Comparison of ENCODE assay signal across 11 cellular contexts in the genomic region with DNA sequence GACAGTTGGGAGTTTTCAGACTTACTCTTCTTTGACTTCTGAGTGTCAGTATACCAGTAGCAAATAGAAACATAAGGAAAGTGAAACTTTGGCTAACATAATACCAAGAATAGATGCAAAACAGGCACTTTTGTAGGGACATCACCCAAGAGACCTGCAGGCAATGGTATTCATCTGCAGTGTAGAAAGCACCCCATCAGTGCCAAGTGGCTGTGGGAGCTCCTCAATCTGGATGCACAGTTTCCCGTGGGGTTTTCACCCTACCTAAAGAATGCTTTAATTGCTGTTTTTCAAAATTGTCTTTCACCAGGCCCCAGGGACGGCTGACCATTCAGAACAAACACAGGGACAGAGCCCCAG.
DNase-seq lines count a peak whose midpoint lies in the region; ATAC-seq and TF ChIP-seq lines count a peak whose summit lies in the region.
"Had no signal": no experiment of that assay in that cellular context is flagged by ENCODE, and none has a peak within 500 bp of the region (broad histone marks: within the 10 kb centered on the region; RNA-seq: fewer than 3 reads in every experiment).

No MANE protein-coding gene starts in this region.

- peaks cover 13% of the 10 kb centered on the region for H3K4me1 Mint-ChIP-seq in activated CD4-positive, alpha-beta T cell treated with anti-CD3 and anti-CD28 coated beads, Interleukin-2, amount 10 ng/mL, durations not matched to agents 24 days and 14 days
- peaks cover 9% of the 10 kb centered on the region for H3K4me1 Mint-ChIP-seq in activated naive CD8-positive, alpha-beta T cell treated with anti-CD3 and anti-CD28 coated beads, Interleukin-2, amount 50 U/mL, for 24 hours
- H3K4me1 Mint-ChIP-seq in stimulated activated effector memory CD8-positive, alpha-beta T cell treated with anti-CD3 and anti-CD28 coated beads, Interleukin-12 subunit alpha, Interleukin-12 subunit beta, amount 100 ng/mL, for 72 hours = peaks cover 6% of the 10 kb centered on the region

- peaks cover 21% of the 10 kb centered on the region for H3K27me3 Mint-ChIP-seq in activated CD4-positive, alpha-beta T cell treated with anti-CD3 and anti-CD28 coated beads, Interleukin-2, amount 10 ng/mL, durations not matched to agents 24 days and 14 days
- H3K27me3 Mint-ChIP-seq in activated naive CD8-positive, alpha-beta T cell treated with anti-CD3 and anti-CD28 coated beads, Interleukin-2, amount 50 U/mL, for 24 hours = peaks cover 57% of the 10 kb centered on the region

- H3K27ac ChIP-seq in brain microvascular endothelial cell = no peak overlapping the region
- no peak overlapping the region for H3K27ac ChIP-seq in left ventricle myocardium inferior (replicated peaks)

- H3K4me1 ChIP-seq in left ventricle myocardium inferior = peaks cover 9% of the 10 kb centered on the region
- H3K4me1 ChIP-seq: A549 had no signal

- in situ Hi-C loops in brain microvascular endothelial cell (cut with HindIII; ENCODE audit: low pct_ligation_motif_present, low sequenced_read_pairs) = no loop called here

- ATAC-seq in HG02885 (IDR thresholded peaks at IDR 0.05; ENCODE audit: poor library complexity, unreplicated experiment) = peak; percentile 47
- peak; percentile 64 for ATAC-seq in activated naive CD8-positive, alpha-beta T cell treated with anti-CD3 and anti-CD28 coated beads, Interleukin-2, amount 50 U/mL, for 24 hours
- ATAC-seq in stimulated activated effector memory CD8-positive, alpha-beta T cell treated with anti-CD3 and anti-CD28 coated beads, Interleukin-12 subunit alpha, Interleukin-12 subunit beta, amount 100 ng/mL, for 72 hours = peak; percentile 59

- peak; percentile 56 for DNase-seq in activated CD4-positive, alpha-beta T cell treated with anti-CD3 and anti-CD28 coated beads, Interleukin-2, amount 10 ng/mL, durations not matched to agents 24 days and 14 days
- DNase-seq in activated CD4-positive, alpha-beta T cell treated with anti-CD3 and anti-CD28 coated beads, Interleukin-2, amount 50 U/mL, for 1 hour = no peak
- no peak for DNase-seq in activated naive CD8-positive, alpha-beta T cell treated with anti-CD3 and anti-CD28 coated beads, Interleukin-2, amount 50 U/mL, for 24 hours
- DNase-seq in stimulated activated effector memory CD8-positive, alpha-beta T cell treated with anti-CD3 and anti-CD28 coated beads, Interleukin-12 subunit alpha, Interleukin-12 subunit beta, amount 100 ng/mL, for 72 hours (ENCODE audit: low spot score in 2 of 2) = no peak
- DNase-seq in brain microvascular endothelial cell (no peak), HuH-7 (ENCODE audit: low spot score) (no peak), left ventricle myocardium inferior (no peak)
- DNase-seq: NCI-H1436 had no signal

- no peaks in the 10 kb centered on the region for H3K9me3 Mint-ChIP-seq in activated CD4-positive, alpha-beta T cell treated with anti-CD3 and anti-CD28 coated beads, Interleukin-2, amount 10 ng/mL, durations not matched to agents 24 days and 14 days
- no peaks in the 10 kb centered on the region for H3K9me3 Mint-ChIP-seq in activated naive CD8-positive, alpha-beta T cell treated with anti-CD3 and anti-CD28 coated beads, Interleukin-2, amount 50 U/mL, for 24 hours
- H3K9me3 Mint-ChIP-seq in stimulated activated effector memory CD8-positive, alpha-beta T cell treated with anti-CD3 and anti-CD28 coated beads, Interleukin-12 subunit alpha, Interleukin-12 subunit beta, amount 100 ng/mL, for 72 hours = no peaks in the 10 kb centered on the region
- H3K9me3 Mint-ChIP-seq: dendritic cell treated with granulocyte-macrophage colony-stimulating factor and Interleukin-4, amounts not matched to agents 40 ng/mL and 50 ng/mL, for 4 days had no signal

- no peaks in the 10 kb centered on the region for H3K36me3 Mint-ChIP-seq in activated CD4-positive, alpha-beta T cell treated with anti-CD3 and anti-CD28 coated beads, Interleukin-2, amount 10 ng/mL, durations not matched to agents 24 days and 14 days (ENCODE audit: low read depth)
- no peaks in the 10 kb centered on the region for H3K36me3 Mint-ChIP-seq in activated naive CD8-positive, alpha-beta T cell treated with anti-CD3 and anti-CD28 coated beads, Interleukin-2, amount 50 U/mL, for 24 hours (ENCODE audit: low read depth)
- H3K36me3 Mint-ChIP-seq in stimulated activated effector memory CD8-positive, alpha-beta T cell treated with anti-CD3 and anti-CD28 coated beads, Interleukin-12 subunit alpha, Interleukin-12 subunit beta, amount 100 ng/mL, for 72 hours = no peaks in the 10 kb centered on the region

- H3K4me3 ChIP-seq in brain microvascular endothelial cell (ENCODE audit: low read depth, low read length) (no peak overlapping the region), left ventricle myocardium inferior (no peak overlapping the region)

- H3K27ac Mint-ChIP-seq in activated CD4-positive, alpha-beta T cell treated with anti-CD3 and anti-CD28 coated beads, Interleukin-2, amount 10 ng/mL, durations not matched to agents 24 days and 14 days = peak overlapping the region; percentile 51
- H3K27ac Mint-ChIP-seq in activated naive CD8-positive, alpha-beta T cell treated with anti-CD3 and anti-CD28 coated beads, Interleukin-2, amount 50 U/mL, for 24 hours = no peak overlapping the region
- no peak overlapping the region for H3K27ac Mint-ChIP-seq in stimulated activated effector memory CD8-positive, alpha-beta T cell treated with anti-CD3 and anti-CD28 coated beads, Interleukin-12 subunit alpha, Interleukin-12 subunit beta, amount 100 ng/mL, for 72 hours
- H3K27ac Mint-ChIP-seq: dendritic cell treated with granulocyte-macrophage colony-stimulating factor and Interleukin-4, amounts not matched to agents 40 ng/mL and 50 ng/mL, for 4 days had no signal

- peak overlapping the region; percentile 80 for H3K4me3 Mint-ChIP-seq in activated CD4-positive, alpha-beta T cell treated with anti-CD3 and anti-CD28 coated beads, Interleukin-2, amount 10 ng/mL, durations not matched to agents 24 days and 14 days
- H3K4me3 Mint-ChIP-seq in activated naive CD8-positive, alpha-beta T cell treated with anti-CD3 and anti-CD28 coated beads, Interleukin-2, amount 50 U/mL, for 24 hours = peak overlapping the region; percentile 75
- peak overlapping the region; percentile 64 for H3K4me3 Mint-ChIP-seq in stimulated activated effector memory CD8-positive, alpha-beta T cell treated with anti-CD3 and anti-CD28 coated beads, Interleukin-12 subunit alpha, Interleukin-12 subunit beta, amount 100 ng/mL, for 72 hours

- H3K36me3 ChIP-seq in brain microvascular endothelial cell (replicated peaks) (no peaks in the 10 kb centered on the region), left ventricle myocardium inferior (no peaks in the 10 kb centered on the region)

- no peaks in the 10 kb centered on the region for H3K9me3 ChIP-seq in left ventricle myocardium inferior (replicated peaks)
- H3K9me3 ChIP-seq: A549 had no signal

- H3K27me3 ChIP-seq in brain microvascular endothelial cell (replicated peaks) = peaks cover 27% of the 10 kb centered on the region
- peaks cover 91% of the 10 kb centered on the region for H3K27me3 ChIP-seq in left ventricle myocardium inferior (ENCODE audit: low read depth)

- TF ChIP-seq CTCF in brain microvascular endothelial cell (IDR thresholded peaks at IDR 0.05; ENCODE audit: low read depth, low read length, missing control alignments) (no peak), left ventricle myocardium inferior (IDR thresholded peaks at IDR 0.05; ENCODE audit: borderline replicate concordance) (no peak)

- intact Hi-C loops in activated CD4-positive, alpha-beta T cell treated with anti-CD3 and anti-CD28 coated beads, Interleukin-2, amount 10 ng/mL, durations not matched to agents 24 days and 14 days (cut with micrococcal nuclease) = no loop called here
- intact Hi-C loops in left ventricle myocardium inferior (cut with micrococcal nuclease) = no loop called here
